ENCODE assay signal across 27 cellular contexts in the genomic region with DNA sequence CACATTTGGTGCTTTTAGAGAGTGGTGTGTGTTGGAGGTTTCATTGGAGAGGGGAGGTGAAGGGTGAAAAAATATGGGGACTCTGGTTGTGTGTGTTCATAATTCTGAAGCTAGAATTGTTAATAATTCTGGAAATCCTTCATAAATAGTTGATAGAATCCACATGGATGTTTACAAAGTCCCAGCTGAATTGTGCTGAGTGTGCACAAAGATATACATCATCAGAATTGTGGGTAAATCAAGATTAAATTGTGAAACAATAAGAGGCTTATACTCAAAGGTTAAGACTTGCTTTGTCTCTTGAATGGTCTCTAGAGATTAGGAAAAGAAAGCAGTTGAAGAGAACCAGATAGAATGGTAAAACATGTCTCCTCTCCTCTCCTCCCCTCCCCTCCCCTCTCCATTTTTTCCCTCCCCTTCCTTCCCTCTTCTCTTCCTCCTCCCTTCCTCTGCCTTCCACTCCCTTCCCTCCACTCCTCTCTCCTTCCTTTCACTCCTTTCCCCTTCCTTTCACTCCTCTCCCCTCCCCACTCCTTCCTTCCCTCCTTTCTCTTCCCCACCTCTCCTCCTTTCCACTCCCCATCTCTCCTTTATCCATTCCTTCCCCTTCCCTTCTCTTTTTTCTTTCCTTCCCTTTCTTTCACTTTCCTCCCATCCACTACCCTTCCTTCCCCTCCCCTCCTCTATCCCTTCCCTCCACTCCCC.
"Had no signal": no experiment of that assay in that cellular context is flagged by ENCODE, and none has a peak within 500 bp of the region (broad histone marks: within the 10 kb centered on the region; RNA-seq: fewer than 3 reads in every experiment).

No MANE protein-coding gene starts in this region.

- H3K27ac ChIP-seq: hepatocyte, left ventricle myocardium inferior, neural progenitor cell, neutrophil, parathyroid adenoma, psoas muscle, sigmoid colon, spleen, suprapubic skin, thoracic aorta, tibial artery, upper lobe of right lung had no signal

- H2AFZ ChIP-seq: hepatocyte, parathyroid adenoma had no signal

- DNase-seq: islet precursor cell; left ventricle myocardium inferior; mesendoderm; naive B cell; natural killer cell; nephron progenitor cell; occipital lobe; psoas muscle; sigmoid colon; small intestine; spleen; stimulated activated CD4-positive, alpha-beta T cell treated with anti-CD3 and anti-CD28 coated beads, Interleukin-4, amount 100 ng/mL, for 24 hours; stimulated activated naive CD4-positive, alpha-beta T cell; tibial artery; trophoblast cell; upper lobe of right lung had no signal

- H3K36me3 ChIP-seq: left ventricle myocardium inferior, neural progenitor cell, neutrophil, sigmoid colon, spleen, suprapubic skin, thoracic aorta, tibial artery, upper lobe of right lung had no signal

- H3K4me2 ChIP-seq: hepatocyte, neural progenitor cell had no signal

- H3K4me1 ChIP-seq: left ventricle myocardium inferior, neural progenitor cell, parathyroid adenoma, psoas muscle, sigmoid colon, spleen, suprapubic skin, tibial artery, upper lobe of right lung had no signal

- H3K4me3 ChIP-seq: hepatocyte, left ventricle myocardium inferior, lung, neural progenitor cell, psoas muscle, sigmoid colon, spleen, suprapubic skin, thoracic aorta, tibial artery, upper lobe of right lung had no signal

- H3K27me3 ChIP-seq: hepatocyte, neural progenitor cell, neutrophil, sigmoid colon, spleen, suprapubic skin, tibial artery, upper lobe of right lung had no signal

- FAIRE-seq: small intestine, urothelium cell line had no signal

- ATAC-seq: natural killer cell; psoas muscle; stimulated activated effector memory CD8-positive, alpha-beta T cell treated with anti-CD3 and anti-CD28 coated beads, Interleukin-12 subunit alpha, Interleukin-12 subunit beta, amount 100 ng/mL, for 72 hours; upper lobe of right lung had no signal

- H3K4me3 Mint-ChIP-seq: mesothelial cell of epicardium; naive B cell; natural killer cell; nephron progenitor cell; neural progenitor cell; stimulated activated effector memory CD8-positive, alpha-beta T cell treated with anti-CD3 and anti-CD28 coated beads, Interleukin-12 subunit alpha, Interleukin-12 subunit beta, amount 100 ng/mL, for 72 hours; stimulated activated naive CD8-positive, alpha-beta T cell treated with anti-CD3 and anti-CD28 coated beads, Interleukin-15, Interleukin-2, amounts not matched to agents 100 ng/mL and 50 ng/mL, for 24 hours had no signal

- H3K36me3 Mint-ChIP-seq: mesothelial cell of epicardium; naive B cell; natural killer cell; neural progenitor cell; stimulated activated effector memory CD8-positive, alpha-beta T cell treated with anti-CD3 and anti-CD28 coated beads, Interleukin-12 subunit alpha, Interleukin-12 subunit beta, amount 100 ng/mL, for 72 hours had no signal

- H3K9me3 ChIP-seq: neutrophil, psoas muscle, sigmoid colon, suprapubic skin, thoracic aorta, tibial artery, upper lobe of right lung had no signal

- H3K27ac Mint-ChIP-seq: mesothelial cell of epicardium; naive B cell; natural killer cell; neural progenitor cell; stimulated activated effector memory CD8-positive, alpha-beta T cell treated with anti-CD3 and anti-CD28 coated beads, Interleukin-12 subunit alpha, Interleukin-12 subunit beta, amount 100 ng/mL, for 72 hours; stimulated activated naive CD8-positive, alpha-beta T cell treated with anti-CD3 and anti-CD28 coated beads, Interleukin-15, Interleukin-2, amounts not matched to agents 100 ng/mL and 50 ng/mL, for 24 hours had no signal

- H3K27me3 Mint-ChIP-seq: naive B cell; stimulated activated naive CD8-positive, alpha-beta T cell treated with anti-CD3 and anti-CD28 coated beads, Interleukin-15, Interleukin-2, amounts not matched to agents 100 ng/mL and 50 ng/mL, for 24 hours had no signal

- H3K4me1 Mint-ChIP-seq: mesothelial cell of epicardium; naive B cell; natural killer cell; nephron progenitor cell; neural progenitor cell; stimulated activated effector memory CD8-positive, alpha-beta T cell treated with anti-CD3 and anti-CD28 coated beads, Interleukin-12 subunit alpha, Interleukin-12 subunit beta, amount 100 ng/mL, for 72 hours had no signal

- H3K79me2 ChIP-seq: hepatocyte, parathyroid adenoma had no signal
